In the genomic region with DNA sequence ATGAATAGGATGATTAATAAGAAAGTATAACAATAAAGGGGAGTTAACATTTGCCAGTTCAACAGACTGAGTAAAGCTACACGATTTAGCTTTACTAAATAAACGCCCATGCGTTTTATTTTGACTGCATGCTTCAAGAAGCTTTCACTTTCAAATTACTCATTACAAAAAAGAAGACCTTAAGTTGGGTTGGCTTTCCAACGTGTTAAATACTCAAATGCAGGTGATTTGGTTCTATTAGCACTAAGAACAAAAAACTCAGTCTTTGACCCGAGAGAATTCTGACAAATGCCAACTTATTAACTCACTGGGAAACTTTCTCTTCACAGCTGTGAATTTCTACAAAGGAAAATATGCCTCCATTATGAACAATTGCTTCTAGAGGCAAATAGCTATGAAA, we compare ENCODE assay signal across 1 cellular context.
A peak's percentile ranks its signal among the peaks of the same experiment; 100 is the strongest.
TF ChIP-seq lines count a peak whose summit lies in the region.

No MANE protein-coding gene starts in this region.

TF ChIP-seq in GM12878, 131 proteins besides CTCF, POLR2A, EP300 and RAD21 (continued from another document):
- TF ChIP-seq, protein P1, sequence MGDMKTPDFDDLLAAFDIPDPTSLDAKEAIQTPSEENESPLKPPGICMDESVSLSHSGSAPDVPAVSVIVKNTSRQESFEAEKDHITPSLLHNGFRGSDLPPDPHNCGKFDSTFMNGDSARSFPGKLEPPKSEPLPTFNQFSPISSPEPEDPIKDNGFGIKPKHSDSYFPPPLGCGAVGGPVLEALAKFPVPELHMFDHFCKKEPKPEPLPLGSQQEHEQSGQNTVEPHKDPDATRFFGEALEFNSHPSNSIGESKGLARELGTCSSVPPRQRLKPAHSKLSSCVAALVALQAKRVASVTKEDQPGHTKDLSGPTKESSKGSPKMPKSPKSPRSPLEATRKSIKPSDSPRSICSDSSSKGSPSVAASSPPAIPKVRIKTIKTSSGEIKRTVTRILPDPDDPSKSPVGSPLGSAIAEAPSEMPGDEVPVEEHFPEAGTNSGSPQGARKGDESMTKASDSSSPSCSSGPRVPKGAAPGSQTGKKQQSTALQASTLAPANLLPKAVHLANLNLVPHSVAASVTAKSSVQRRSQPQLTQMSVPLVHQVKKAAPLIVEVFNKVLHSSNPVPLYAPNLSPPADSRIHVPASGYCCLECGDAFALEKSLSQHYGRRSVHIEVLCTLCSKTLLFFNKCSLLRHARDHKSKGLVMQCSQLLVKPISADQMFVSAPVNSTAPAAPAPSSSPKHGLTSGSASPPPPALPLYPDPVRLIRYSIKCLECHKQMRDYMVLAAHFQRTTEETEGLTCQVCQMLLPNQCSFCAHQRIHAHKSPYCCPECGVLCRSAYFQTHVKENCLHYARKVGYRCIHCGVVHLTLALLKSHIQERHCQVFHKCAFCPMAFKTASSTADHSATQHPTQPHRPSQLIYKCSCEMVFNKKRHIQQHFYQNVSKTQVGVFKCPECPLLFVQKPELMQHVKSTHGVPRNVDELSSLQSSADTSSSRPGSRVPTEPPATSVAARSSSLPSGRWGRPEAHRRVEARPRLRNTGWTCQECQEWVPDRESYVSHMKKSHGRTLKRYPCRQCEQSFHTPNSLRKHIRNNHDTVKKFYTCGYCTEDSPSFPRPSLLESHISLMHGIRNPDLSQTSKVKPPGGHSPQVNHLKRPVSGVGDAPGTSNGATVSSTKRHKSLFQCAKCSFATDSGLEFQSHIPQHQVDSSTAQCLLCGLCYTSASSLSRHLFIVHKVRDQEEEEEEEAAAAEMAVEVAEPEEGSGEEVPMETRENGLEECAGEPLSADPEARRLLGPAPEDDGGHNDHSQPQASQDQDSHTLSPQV (IDR thresholded peaks at IDR 0.05) = 0 out of 2 replicates have a peak, but pooled peaks have one; percentile 40
- TF ChIP-seq NFXL1 (IDR thresholded peaks at IDR 0.05; ENCODE audit: borderline replicate concordance) = no peak
- TF ChIP-seq RUNX3 (IDR thresholded peaks at IDR 0.05; ENCODE audit: low read length) = peak; percentile 21; the same call in 1 of the 2 replicates
- TF ChIP-seq IKZF2 (IDR thresholded peaks at IDR 0.05) = peak; percentile 57 to 77; a peak in 3 of 4 replicates
- TF ChIP-seq NFIC (IDR thresholded peaks at IDR 0.05; ENCODE audit: low read depth, low read length) = peak; percentile 64
- TF ChIP-seq, protein P2, sequence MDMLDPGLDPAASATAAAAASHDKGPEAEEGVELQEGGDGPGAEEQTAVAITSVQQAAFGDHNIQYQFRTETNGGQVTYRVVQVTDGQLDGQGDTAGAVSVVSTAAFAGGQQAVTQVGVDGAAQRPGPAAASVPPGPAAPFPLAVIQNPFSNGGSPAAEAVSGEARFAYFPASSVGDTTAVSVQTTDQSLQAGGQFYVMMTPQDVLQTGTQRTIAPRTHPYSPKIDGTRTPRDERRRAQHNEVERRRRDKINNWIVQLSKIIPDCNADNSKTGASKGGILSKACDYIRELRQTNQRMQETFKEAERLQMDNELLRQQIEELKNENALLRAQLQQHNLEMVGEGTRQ (IDR thresholded peaks at IDR 0.05; ENCODE audit: borderline replicate concordance, low read depth, low read length) = no peak
- TF ChIP-seq, protein P3, sequence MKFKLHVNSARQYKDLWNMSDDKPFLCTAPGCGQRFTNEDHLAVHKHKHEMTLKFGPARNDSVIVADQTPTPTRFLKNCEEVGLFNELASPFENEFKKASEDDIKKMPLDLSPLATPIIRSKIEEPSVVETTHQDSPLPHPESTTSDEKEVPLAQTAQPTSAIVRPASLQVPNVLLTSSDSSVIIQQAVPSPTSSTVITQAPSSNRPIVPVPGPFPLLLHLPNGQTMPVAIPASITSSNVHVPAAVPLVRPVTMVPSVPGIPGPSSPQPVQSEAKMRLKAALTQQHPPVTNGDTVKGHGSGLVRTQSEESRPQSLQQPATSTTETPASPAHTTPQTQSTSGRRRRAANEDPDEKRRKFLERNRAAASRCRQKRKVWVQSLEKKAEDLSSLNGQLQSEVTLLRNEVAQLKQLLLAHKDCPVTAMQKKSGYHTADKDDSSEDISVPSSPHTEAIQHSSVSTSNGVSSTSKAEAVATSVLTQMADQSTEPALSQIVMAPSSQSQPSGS (IDR thresholded peaks at IDR 0.05; ENCODE audit: low read length) = peak; percentile 55
- TF ChIP-seq ZNF24 (IDR thresholded peaks at IDR 0.05) = 0 out of 2 replicates have a peak, but pooled peaks have one; percentile 47
- no peak for TF ChIP-seq CBFB (IDR thresholded peaks at IDR 0.05; ENCODE audit: low read depth)
- TF ChIP-seq IKZF1 (conservative IDR thresholded peaks at IDR 0.05) = no peak; the same call in 1 of the 2 replicates
- TF ChIP-seq BHLHE40 (IDR thresholded peaks at IDR 0.05; ENCODE audit: borderline replicate concordance in 1 of 2, low read depth in 2 of 2, low read length in 1 of 2) = peak; percentile 59 to 68; a peak in 3 of 4 replicates
- TF ChIP-seq, protein P4, sequence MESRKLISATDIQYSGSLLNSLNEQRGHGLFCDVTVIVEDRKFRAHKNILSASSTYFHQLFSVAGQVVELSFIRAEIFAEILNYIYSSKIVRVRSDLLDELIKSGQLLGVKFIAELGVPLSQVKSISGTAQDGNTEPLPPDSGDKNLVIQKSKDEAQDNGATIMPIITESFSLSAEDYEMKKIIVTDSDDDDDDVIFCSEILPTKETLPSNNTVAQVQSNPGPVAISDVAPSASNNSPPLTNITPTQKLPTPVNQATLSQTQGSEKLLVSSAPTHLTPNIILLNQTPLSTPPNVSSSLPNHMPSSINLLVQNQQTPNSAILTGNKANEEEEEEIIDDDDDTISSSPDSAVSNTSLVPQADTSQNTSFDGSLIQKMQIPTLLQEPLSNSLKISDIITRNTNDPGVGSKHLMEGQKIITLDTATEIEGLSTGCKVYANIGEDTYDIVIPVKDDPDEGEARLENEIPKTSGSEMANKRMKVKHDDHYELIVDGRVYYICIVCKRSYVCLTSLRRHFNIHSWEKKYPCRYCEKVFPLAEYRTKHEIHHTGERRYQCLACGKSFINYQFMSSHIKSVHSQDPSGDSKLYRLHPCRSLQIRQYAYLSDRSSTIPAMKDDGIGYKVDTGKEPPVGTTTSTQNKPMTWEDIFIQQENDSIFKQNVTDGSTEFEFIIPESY (IDR thresholded peaks at IDR 0.05) = no peak
- TF ChIP-seq, protein P5, sequence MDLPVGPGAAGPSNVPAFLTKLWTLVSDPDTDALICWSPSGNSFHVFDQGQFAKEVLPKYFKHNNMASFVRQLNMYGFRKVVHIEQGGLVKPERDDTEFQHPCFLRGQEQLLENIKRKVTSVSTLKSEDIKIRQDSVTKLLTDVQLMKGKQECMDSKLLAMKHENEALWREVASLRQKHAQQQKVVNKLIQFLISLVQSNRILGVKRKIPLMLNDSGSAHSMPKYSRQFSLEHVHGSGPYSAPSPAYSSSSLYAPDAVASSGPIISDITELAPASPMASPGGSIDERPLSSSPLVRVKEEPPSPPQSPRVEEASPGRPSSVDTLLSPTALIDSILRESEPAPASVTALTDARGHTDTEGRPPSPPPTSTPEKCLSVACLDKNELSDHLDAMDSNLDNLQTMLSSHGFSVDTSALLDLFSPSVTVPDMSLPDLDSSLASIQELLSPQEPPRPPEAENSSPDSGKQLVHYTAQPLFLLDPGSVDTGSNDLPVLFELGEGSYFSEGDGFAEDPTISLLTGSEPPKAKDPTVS (IDR thresholded peaks at IDR 0.05; ENCODE audit: low read depth, low read length) = no peak
- 0 out of 2 replicates have a peak, but pooled peaks have one; percentile 18 for TF ChIP-seq BCL11A (IDR thresholded peaks at IDR 0.05; ENCODE audit: low read depth, low read length)
- no peak for TF ChIP-seq RBBP5 (conservative IDR thresholded peaks at IDR 0.05)
